ENCODE assay signal across 8 cellular contexts in the genomic region with DNA sequence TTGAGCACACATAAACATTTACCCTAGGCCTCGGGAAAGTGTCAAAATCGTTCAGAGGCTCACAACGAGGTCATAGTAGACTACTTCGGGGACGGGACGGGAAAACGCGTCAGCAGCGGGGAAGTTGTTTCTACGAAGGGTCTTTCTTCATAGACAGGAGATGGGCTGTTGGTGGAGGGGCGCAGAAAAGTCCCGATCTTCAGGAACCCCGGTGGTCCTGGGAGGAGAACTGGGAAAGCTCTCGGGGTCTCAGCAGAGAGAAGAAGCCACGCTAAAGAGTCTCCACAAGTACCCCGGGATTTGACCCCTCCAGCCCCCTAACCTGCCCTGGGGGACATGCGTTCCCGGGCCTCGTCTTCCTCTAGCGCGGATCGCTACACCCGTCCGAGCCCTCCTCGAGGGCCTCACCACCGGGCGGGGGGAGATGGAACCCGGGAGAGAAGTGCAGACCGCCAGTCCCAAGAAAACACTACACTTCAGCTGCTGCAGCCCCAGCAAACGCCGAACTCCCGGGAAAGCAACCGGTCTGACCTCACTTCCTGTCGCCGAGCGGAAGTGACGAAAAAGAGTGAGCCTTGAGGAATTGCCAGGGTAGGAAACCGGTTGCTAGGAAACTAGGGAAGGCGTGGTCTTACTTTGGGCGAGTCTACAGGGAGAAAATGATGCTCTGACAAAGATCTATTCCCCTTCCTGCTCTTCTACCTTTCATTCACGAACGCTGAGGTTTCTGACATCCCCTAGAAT. TPM values are rescaled to one million over a fixed set of nuclear protein-coding genes. Genes with fewer than 3 reads are reported as not detected.
DNase-seq lines count a peak whose midpoint lies in the region; ATAC-seq and TF ChIP-seq lines count a peak whose summit lies in the region.

A gene (minus strand): TSS at position 534 of the 744 bp plus-strand sequence. CDS start 1,611 bp downstream, outside the sequence.

- no peaks in the 10 kb centered on the region for H3K9me3 Mint-ChIP-seq in activated CD4-positive, alpha-beta T cell treated with anti-CD3 and anti-CD28 coated beads, Interleukin-2, amount 10 ng/mL, durations not matched to agents 7 days and 5 days

- peak within 1 kb of the TSS; percentile 88 for H3K27ac ChIP-seq in BLaER1
- peak within 1 kb of the TSS; percentile 72 to 89 for H3K27ac ChIP-seq in coronary artery

- peak; percentile 90 for ATAC-seq in GM19328 (IDR thresholded peaks at IDR 0.05; ENCODE audit: unreplicated experiment)
- ATAC-seq in HG03520 (IDR thresholded peaks at IDR 0.05; ENCODE audit: unreplicated experiment): peak; percentile 85
- peak; percentile 97 for ATAC-seq in left colon

- peak within 1 kb of the TSS; percentile 90 for H3K4me2 ChIP-seq in BLaER1

- peaks cover 52% of the 10 kb centered on the region for H3K4me1 Mint-ChIP-seq in activated CD4-positive, alpha-beta T cell treated with anti-CD3 and anti-CD28 coated beads, Interleukin-2, amount 10 ng/mL, durations not matched to agents 7 days and 5 days

- H3K4me3 Mint-ChIP-seq in activated CD4-positive, alpha-beta T cell treated with anti-CD3 and anti-CD28 coated beads, Interleukin-2, amount 10 ng/mL, durations not matched to agents 7 days and 5 days: no peak within 1 kb of the TSS

- no peaks in the 10 kb centered on the region for H3K27me3 ChIP-seq in BLaER1

- H3K4me1 ChIP-seq in BLaER1: peaks cover 48% of the 10 kb centered on the region

- intact Hi-C loops in left colon (cut with DNase I, micrococcal nuclease): no loop called here

- peaks cover 29% of the 10 kb centered on the region for H3K36me3 ChIP-seq in BLaER1

- H3K4me3 ChIP-seq in BLaER1 (peak within 1 kb of the TSS; percentile 92), coronary artery (peak within 1 kb of the TSS; percentile 95)

- H3K36me3 Mint-ChIP-seq in activated CD4-positive, alpha-beta T cell treated with anti-CD3 and anti-CD28 coated beads, Interleukin-2, amount 10 ng/mL, durations not matched to agents 7 days and 5 days (ENCODE audit: low read depth): peaks cover 25% of the 10 kb centered on the region

- peak within 1 kb of the TSS; percentile 91 for H3K9ac ChIP-seq in BLaER1

- POLR2A ChIA-PET in activated CD4-positive, alpha-beta T cell treated with anti-CD3 and anti-CD28 coated beads, Interleukin-2, amount 10 ng/mL, durations not matched to agents 7 days and 5 days (lab: Charles Lee): no interaction called here

- H4K20me1 ChIP-seq in BLaER1: peaks cover 36% of the 10 kb centered on the region

- peak within 1 kb of the TSS; percentile 100 for H3K27ac Mint-ChIP-seq in activated CD4-positive, alpha-beta T cell treated with anti-CD3 and anti-CD28 coated beads, Interleukin-2, amount 10 ng/mL, durations not matched to agents 7 days and 5 days

- CTCF ChIA-PET in activated CD4-positive, alpha-beta T cell treated with anti-CD3 and anti-CD28 coated beads, Interleukin-2, amount 10 ng/mL, durations not matched to agents 7 days and 5 days (lab: Charles Lee): interaction anchor here (0.6 to 2.8 kb wide), 5 partner anchors 14 to 202 kb away, joined by 3 to 8 read pairs (median 3); a partner anchor contains a TSS

- no peak for TF ChIP-seq CTCF in coronary artery (IDR thresholded peaks at IDR 0.05)

- DNase-seq in NCI-H69 (lab: John Stamatoyannopoulos, UW) (peak; percentile 96), coronary artery (ENCODE audit: low spot score) (peak; percentile 98), left colon (peak; percentile 94 to 96)
- DNase-seq in activated CD4-positive, alpha-beta T cell treated with anti-CD3 and anti-CD28 coated beads, Interleukin-2, amount 10 ng/mL, durations not matched to agents 7 days and 5 days: peak; percentile 99
- DNase-seq in stimulated activated CD4-positive, alpha-beta T cell treated with anti-CD3 and anti-CD28 coated beads, Interleukin-1b, Interleukin-23, amount 100 ng/mL, for 48 hours: peak; percentile 95

- no peaks in the 10 kb centered on the region for H3K9me3 ChIP-seq in BLaER1

- H3K27me3 Mint-ChIP-seq in activated CD4-positive, alpha-beta T cell treated with anti-CD3 and anti-CD28 coated beads, Interleukin-2, amount 10 ng/mL, durations not matched to agents 7 days and 5 days: no peaks in the 10 kb centered on the region

RNA-seq across cellular contexts. Expression of the gene that starts here (rescaled TPM):
- 10 to 100 TPM; 26.0 to 28.7 TPM for total RNA-seq in activated CD4-positive, alpha-beta T cell treated with anti-CD3 and anti-CD28 coated beads, Interleukin-2, amount 10 ng/mL, durations not matched to agents 7 days and 5 days
- total RNA-seq in left colon: 10 to 100 TPM; 20.2 to 21.2 TPM

Comparison
In these comparisons a context has a peak if more than half of its experiments do, and no peak if none do; other contexts are left out.
1. Peak in every context shown above with its lines: DNase-seq, ATAC-seq, H3K4me3 ChIP-seq and H3K27ac ChIP-seq.